Comparison of ENCODE assay signal across 15 cellular contexts in the genomic region with DNA sequence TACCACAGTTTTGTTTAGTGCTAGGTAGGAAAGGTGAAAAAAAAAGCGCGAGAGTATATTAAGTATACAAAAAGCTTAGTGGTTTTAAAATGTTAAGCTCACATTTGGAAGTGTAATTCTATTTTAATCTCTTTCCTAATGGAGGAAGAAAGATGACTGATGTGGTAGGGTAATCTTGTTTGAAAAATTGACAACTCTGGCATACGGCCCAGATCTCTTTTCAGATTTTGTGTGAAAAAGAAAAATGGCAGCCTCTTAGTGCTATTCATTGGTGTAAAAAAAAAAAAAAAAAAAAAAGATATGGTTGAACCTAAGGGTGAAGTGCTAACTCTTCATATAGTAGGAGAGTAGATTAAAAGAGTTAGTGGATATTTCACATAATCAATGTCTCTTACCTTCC.
A peak's percentile ranks its signal among the peaks of the same experiment; 100 is the strongest.
DNase-seq lines count a peak whose midpoint lies in the region; ATAC-seq and TF ChIP-seq lines count a peak whose summit lies in the region.
"Had no signal": no experiment of that assay in that cellular context is flagged by ENCODE, and none has a peak within 500 bp of the region (broad histone marks: within the 10 kb centered on the region; RNA-seq: fewer than 3 reads in every experiment).

No MANE protein-coding gene starts in this region.

- H3K4me3 Mint-ChIP-seq in activated T-cell treated with anti-CD3 and anti-CD28 coated beads, Interleukin-2, amount 50 U/mL, for 72 hours, result no peak overlapping the region
- H3K4me3 Mint-ChIP-seq: CD4-positive, alpha-beta T cell had no signal

- no peaks in the 10 kb centered on the region for H3K27me3 ChIP-seq in foreskin keratinocyte
- H3K27me3 ChIP-seq: BLaER1 treated with 17β-estradiol and CSF1 and Interleukin-3, amounts not matched to agents 10 nM and 100 nM had no signal

- ATAC-seq in activated T-cell treated with anti-CD3 and anti-CD28 coated beads, Interleukin-2, amount 50 U/mL, for 72 hours (replicated peaks in 1 of 2), result no peak
- ATAC-seq in foreskin keratinocyte, result peak; percentile 3
- ATAC-seq in HG02763 (IDR thresholded peaks at IDR 0.05; ENCODE audit: unreplicated experiment), result no peak
- ATAC-seq: GM12878, HCT116 had no signal

- H3K4me1 ChIP-seq in foreskin keratinocyte, result peaks cover 29% of the 10 kb centered on the region
- H3K4me1 ChIP-seq: BLaER1 treated with 17β-estradiol and CSF1 and Interleukin-3, amounts not matched to agents 10 nM and 100 nM had no signal

- intact Hi-C loops in posterior cingulate gyrus (cut with DNase I), result no loop called here

- peaks cover 12 to 17% of the 10 kb centered on the region in 2 donors for H3K36me3 Mint-ChIP-seq in activated T-cell treated with anti-CD3 and anti-CD28 coated beads, Interleukin-2, amount 50 U/mL, for 72 hours (ENCODE audit: insufficient read depth in 2 of 2)

- peak overlapping the region; percentile 13 for H3K27ac Mint-ChIP-seq in activated T-cell treated with anti-CD3 and anti-CD28 coated beads, Interleukin-2, amount 50 U/mL, for 72 hours
- H3K27ac Mint-ChIP-seq: CD4-positive, alpha-beta T cell had no signal

- peak overlapping the region; percentile 55 for H3K27ac ChIP-seq in cingulate gyrus (ENCODE audit: low read depth, low read length)
- H3K27ac ChIP-seq in foreskin keratinocyte, result peak overlapping the region; percentile 82
- peak overlapping the region; percentile 73 for H3K27ac ChIP-seq in temporal lobe (ENCODE audit: low read depth, low read length)
- H3K27ac ChIP-seq: 22Rv1; BLaER1 treated with 17β-estradiol and CSF1 and Interleukin-3, amounts not matched to agents 10 nM and 100 nM; GM23248 had no signal

- no peaks in the 10 kb centered on the region for H3K4me1 Mint-ChIP-seq in activated T-cell treated with anti-CD3 and anti-CD28 coated beads, Interleukin-2, amount 50 U/mL, for 72 hours (ENCODE audit: low read depth)

- TF ChIP-seq CTCF in foreskin keratinocyte (conservative IDR thresholded peaks at IDR 0.05), result no peak

- DNase-seq in activated T-cell treated with anti-CD3 and anti-CD28 coated beads, Interleukin-2, amount 50 U/mL, for 72 hours, result no peak
- DNase-seq in activated T-cell treated with anti-CD3 and anti-CD28 coated beads, Interleukin-2, amount 50 U/mL, for 1 hour, result no peak
- no peak for DNase-seq in foreskin keratinocyte
- no peak for DNase-seq in posterior cingulate gyrus
- DNase-seq in NCI-H146 (lab: John Stamatoyannopoulos, UW), result no peak
- DNase-seq: CD4-positive, alpha-beta T cell; DMS79; GM23248 had no signal

- H3K27me3 Mint-ChIP-seq in activated T-cell treated with anti-CD3 and anti-CD28 coated beads, Interleukin-2, amount 50 U/mL, for 72 hours (ENCODE audit: low read depth), result no peaks in the 10 kb centered on the region
- H3K27me3 Mint-ChIP-seq: CD4-positive, alpha-beta T cell had no signal

- peaks cover 16 to 18% of the 10 kb centered on the region in 2 donors for H3K9me3 Mint-ChIP-seq in activated T-cell treated with anti-CD3 and anti-CD28 coated beads, Interleukin-2, amount 50 U/mL, for 72 hours
